Comparison of ENCODE assay signal across 11 cellular contexts in the genomic region with DNA sequence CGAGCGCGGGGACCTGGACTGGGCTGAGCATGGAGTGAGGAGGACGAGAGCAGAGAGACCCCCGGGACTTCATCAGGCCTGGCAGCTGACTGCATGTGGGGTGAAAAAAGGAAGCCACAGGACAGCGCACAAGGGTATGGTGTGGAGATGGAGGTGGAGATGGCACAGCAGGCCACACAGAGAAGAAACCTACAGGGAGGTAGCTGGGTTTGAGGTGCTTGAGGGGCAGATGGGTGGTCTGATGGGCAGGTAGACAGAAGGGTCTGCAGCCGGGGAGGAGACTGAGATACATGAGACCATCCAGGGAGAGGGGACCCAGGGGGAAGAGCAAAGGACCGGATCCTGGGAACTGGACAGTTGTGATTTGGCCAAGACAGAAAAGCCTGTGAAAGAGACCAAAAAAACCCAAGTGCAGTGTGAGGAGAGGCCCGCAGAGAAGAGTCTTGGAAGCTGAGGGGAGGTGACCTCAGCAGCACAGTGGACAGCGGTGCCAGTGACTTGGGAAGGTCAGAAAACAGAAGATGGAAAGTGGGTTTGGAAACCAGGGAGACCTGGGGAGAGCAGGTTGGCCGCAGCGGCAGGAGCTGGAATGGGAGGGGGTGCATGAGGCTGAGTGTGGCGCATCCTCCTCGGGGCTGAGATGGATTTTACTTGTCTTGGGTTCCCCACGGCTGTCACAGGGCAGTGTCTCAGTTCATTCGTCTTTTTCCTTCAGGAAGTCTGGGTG. TPM values are rescaled to one million over a fixed set of nuclear protein-coding genes. Genes with fewer than 3 reads are reported as not detected.
DNase-seq lines count a peak whose midpoint lies in the region; ATAC-seq, FAIRE-seq and TF ChIP-seq lines count a peak whose summit lies in the region.
"Had no signal": no experiment of that assay in that cellular context is flagged by ENCODE, and none has a peak within 500 bp of the region (broad histone marks: within the 10 kb centered on the region; RNA-seq: fewer than 3 reads in every experiment).

No MANE protein-coding gene starts in this region.

- H3K27me3 ChIP-seq in body of pancreas = no peaks in the 10 kb centered on the region

- TF ChIP-seq POLR2A in GM15510 (IDR thresholded peaks at IDR 0.05; ENCODE audit: borderline replicate concordance, extremely low read depth, insufficient read length) = peak; percentile 12
- no peak for TF ChIP-seq POLR2A in body of pancreas (IDR thresholded peaks at IDR 0.05)

- 76 to 85% methylated on average over 16 of the region's 16 CpGs for WGBS in body of pancreas, 2 donors

- peaks cover 18% of the 10 kb centered on the region for H3K4me1 ChIP-seq in body of pancreas
- peaks cover 0 to 4% of the 10 kb centered on the region in 2 donors for H3K4me1 ChIP-seq in kidney (ENCODE audit: control insufficient read depth in 1 of 2, insufficient read depth in 1 of 2, low read depth in 1 of 2, low read length in 2 of 2)

- no peaks in the 10 kb centered on the region for H3K9me3 ChIP-seq in body of pancreas
- no peaks in the 10 kb centered on the region for H3K9me3 ChIP-seq in kidney (ENCODE audit: control insufficient read depth in 1 of 2, low read length in 2 of 2)

- H3K9ac ChIP-seq in kidney (ENCODE audit: low read length in 2 of 2) = peak overlapping the region in 1 of 2 donors; percentile 14

- intact Hi-C loops in body of pancreas (cut with DNase I) (no loop called here), kidney (cut with DNase I) (loop anchor here (5.0 kb wide), 1 partner anchor 64 kb away; no protein-coding TSS in a partner anchor)

- H3K36me3 ChIP-seq in body of pancreas (replicated peaks in 1 of 2; ENCODE audit: insufficient read depth in 1 of 2, low read depth in 2 of 2) (peaks cover 0 to 1% of the 10 kb centered on the region in 2 donors), kidney (ENCODE audit: control insufficient read depth in 1 of 2, insufficient read depth in 2 of 2, low read length in 2 of 2) (no peaks in the 10 kb centered on the region)

- H3K4me3 ChIP-seq in body of pancreas (no peak overlapping the region), kidney (ENCODE audit: low read length in 2 of 2) (peak overlapping the region in 1 of 2 donors; percentile 62), skin epidermis (peak overlapping the region; percentile 11 to 37 (median 25))

- H3K27ac ChIP-seq in body of pancreas (peak overlapping the region; percentile 13 to 83 (median 80)), kidney (ENCODE audit: low read depth in 2 of 2, low read length in 2 of 2) (peak overlapping the region; percentile 59 to 80), skin epidermis (peak overlapping the region in 16 of 21 experiments; percentile 10 to 78 (median 54))

- TF ChIP-seq CTCF in body of pancreas (IDR thresholded peaks at IDR 0.05) (no peak), kidney (IDR thresholded peaks at IDR 0.05; ENCODE audit: borderline replicate concordance, extremely low read depth, insufficient read depth) (no peak)

- ATAC-seq in body of pancreas (no peak), HG03159 (IDR thresholded peaks at IDR 0.05; ENCODE audit: unreplicated experiment) (no peak)

- FAIRE-seq in kidney (lab: Jason Lieb, UNC) = no peak
- FAIRE-seq: colon, small intestine had no signal

- DNase-seq in body of pancreas = peak in 1 of 4 donors; percentile 7
- DNase-seq in kidney = no peak
- no peak for DNase-seq in foreskin melanocyte
- no peak for DNase-seq in anterior cingulate cortex (lab: John Stamatoyannopoulos, UW)
- no peak for DNase-seq in activated CD8-positive, alpha-beta memory T cell treated with anti-CD3 and anti-CD28 coated beads, Interleukin-2, amount 50 U/mL, for 4 hours
- DNase-seq: T-helper 9 cell had no signal

RNA-seq across cellular contexts. Expression of gene HLA-DPB1, which starts 5.5 kb away (rescaled TPM):
- total RNA-seq in body of pancreas = 10 to 100 TPM; 41.2 to 52.4 TPM
- 181 TPM for total RNA-seq in kidney
- 141 TPM for polyA plus RNA-seq in kidney (ENCODE audit: insufficient read depth, low read depth, low replicate concordance)

RNA-seq across cellular contexts. Expression of gene HLA-DPA1, which starts 7.8 kb away (rescaled TPM):
- total RNA-seq in body of pancreas (10 to 100 TPM; 10.5 to 81.7 TPM), kidney (200 TPM)
- polyA plus RNA-seq in kidney (ENCODE audit: insufficient read depth, low read depth, low replicate concordance) = 154 TPM

Comparison
In these comparisons a context has a peak if more than half of its experiments do, and no peak if none do; other contexts are left out.
1. H3K4me3 ChIP-seq: peak in skin epidermis (7 of 7); none in body of pancreas (0 of 2).
2. Peak in every context shown above with its lines, with median percentiles within 50 percentile points of each other: H3K27ac ChIP-seq.